Comparison of ENCODE assay signal across 22 cellular contexts in genomic region chr1:159932296-159933285, GRCh38. TPM values are rescaled to one million over a fixed set of nuclear protein-coding genes. Genes with fewer than 3 reads are reported as not detected.
A peak's percentile ranks its signal among the peaks of the same experiment; 100 is the strongest.
DNase-seq lines count a peak whose midpoint lies in the region; ATAC-seq and TF ChIP-seq lines count a peak whose summit lies in the region.
"Had no signal": no experiment of that assay in that cellular context is flagged by ENCODE, and none has a peak within 500 bp of the region (broad histone marks: within the 10 kb centered on the region; RNA-seq: fewer than 3 reads in every experiment).

No MANE protein-coding gene starts in this region.

- ATAC-seq in GM21619 (IDR thresholded peaks at IDR 0.05; ENCODE audit: unreplicated experiment), result no peak

- POLR2A ChIA-PET in PC-9 (lab: Charles Lee; ENCODE audit: unreplicated experiment), result interaction anchor here (0.7 kb wide), 1 partner anchor 8 kb away, joined by 3 read pairs; no protein-coding TSS in a partner anchor

- H3K79me2 ChIP-seq in PC-9 (ENCODE audit: low read depth), result no peaks in the 10 kb centered on the region

- H3K4me3 ChIP-seq in WERI-Rb-1 (ENCODE audit: low read depth, low read length), result no peak overlapping the region
- no peak overlapping the region for H3K4me3 ChIP-seq in vagina
- no peak overlapping the region for H3K4me3 ChIP-seq in PC-9
- H3K4me3 ChIP-seq: esophagus muscularis mucosa, MG63, prostate gland, thyroid gland had no signal

- no peak overlapping the region for H2AFZ ChIP-seq in PC-9

- no peak overlapping the region for H3K4me2 ChIP-seq in PC-9

- CTCF ChIA-PET in PC-9 (lab: Charles Lee), result interaction anchor here (1.0 to 1.9 kb wide), 3 partner anchors 74 to 134 kb away, joined by 3 to 7 read pairs (median 4); no protein-coding TSS in a partner anchor

- TF ChIP-seq POLR2A in vagina (IDR thresholded peaks at IDR 0.05), result no peak

- no peaks in the 10 kb centered on the region for H4K20me1 ChIP-seq in PC-9 (ENCODE audit: insufficient read depth)

- H3K4me1 ChIP-seq in vagina (peaks cover 29% of the 10 kb centered on the region), PC-9 (replicated peaks; ENCODE audit: insufficient read depth) (peaks cover 19% of the 10 kb centered on the region)
- H3K4me1 ChIP-seq: prostate gland had no signal

- intact Hi-C loops in vagina (cut with DNase I), result no loop called here
- intact Hi-C loops in PC-9 (cut with micrococcal nuclease; ENCODE audit: unreplicated experiment), result no loop called here

- no peaks in the 10 kb centered on the region for H3K9me2 ChIP-seq in PC-9 (ENCODE audit: insufficient read depth)

- H3K9me3 ChIP-seq in WERI-Rb-1 (ENCODE audit: severe bottlenecking) (no peaks in the 10 kb centered on the region), vagina (no peaks in the 10 kb centered on the region), PC-9 (ENCODE audit: insufficient read depth, low read depth) (no peaks in the 10 kb centered on the region)
- H3K9me3 ChIP-seq: esophagus muscularis mucosa, MG63, prostate gland, thyroid gland had no signal

- no TSS peak for BruUV-seq in PC-9 (replicated peaks; lab: Mats Ljungman, UMichigan)

- peaks cover 100% of the 10 kb centered on the region for H3K36me3 ChIP-seq in WERI-Rb-1
- no peaks in the 10 kb centered on the region for H3K36me3 ChIP-seq in vagina
- no peaks in the 10 kb centered on the region for H3K36me3 ChIP-seq in PC-9 (ENCODE audit: low read depth)
- H3K36me3 ChIP-seq: esophagus muscularis mucosa, MG63, prostate gland, thyroid gland had no signal

- DNase-seq in NCI-H345 (lab: John Stamatoyannopoulos, UW) (peak; percentile 1), NCI-H345 treated with DMSO at 0.1 percent for 48 hours (lab: John Stamatoyannopoulos, UW; ENCODE audit: unreplicated experiment) (no peak), WERI-Rb-1 (no peak), glomerular visceral epithelial cell (ENCODE audit: extremely low spot score) (peak; percentile 39), vagina (ENCODE audit: extremely low spot score in 2 of 2) (no peak), PC-9 (no peak)
- DNase-seq in activated CD4-positive, CD25-positive, alpha-beta regulatory T cell treated with anti-CD3 and anti-CD28 coated beads, Interleukin-2, amount 50 U/mL, for 72 hours, result no peak
- DNase-seq: 8988T; activated CD4-positive, alpha-beta T cell treated with anti-CD3 and anti-CD28 coated beads, Interleukin-2, amount 50 U/mL, for 1 hour; head of caudate nucleus; mesenchymal stem cell; MG63; NCI-H187 treated with DMSO at 0.1 percent for 48 hours; NCI-H510A treated with DMSO at 0.1 percent for 48 hours; stimulated activated CD4-positive, alpha-beta T cell treated with anti-CD3 and anti-CD28 coated beads, Interleukin-12 subunit alpha, Interleukin-12 subunit beta, amount 100 ng/mL, for 4 hours; T1000; thyroid gland had no signal

- H3K27ac ChIP-seq in WERI-Rb-1 (peak overlapping the region; percentile 15; the same call in 1 of the 2 replicates), vagina (peak overlapping the region; percentile 13), PC-9 (no peak overlapping the region)
- H3K27ac ChIP-seq: C4-2B, esophagus muscularis mucosa, thyroid gland had no signal

- TF ChIP-seq CTCF in WERI-Rb-1 (IDR thresholded peaks at IDR 0.05; ENCODE audit: low read depth, low read length) (0 out of 2 replicates have a peak, but pooled peaks have one; percentile 6), vagina (IDR thresholded peaks at IDR 0.05) (no peak), PC-9 (conservative IDR thresholded peaks at IDR 0.05) (no peak)

- H3F3A ChIP-seq in PC-9 (ENCODE audit: insufficient read depth, low read depth), result peaks cover 14% of the 10 kb centered on the region; the same call in 1 of the 2 replicates

- H3K27me3 ChIP-seq in WERI-Rb-1 (ENCODE audit: insufficient read depth, low read depth, severe bottlenecking) (no peaks in the 10 kb centered on the region), vagina (no peaks in the 10 kb centered on the region), PC-9 (ENCODE audit: insufficient read depth, low read depth) (no peaks in the 10 kb centered on the region)
- H3K27me3 ChIP-seq: MG63, thyroid gland had no signal

RNA-seq across cellular contexts. Expression of gene TAGLN2, which starts 7.3 kb away (rescaled TPM):
- total RNA-seq in vagina, result 290 TPM
- total RNA-seq in PC-9 (2021), result 473 and 481 TPM in 2 replicates

RNA-seq across cellular contexts. Expression of gene IGSF9, which starts 12.8 kb away (rescaled TPM):
- total RNA-seq in vagina (5.6 TPM), PC-9 (2021) (22.9 and 23.4 TPM in 2 replicates)
- total RNA-seq: OCI-LY7 had no signal

RNA-seq across cellular contexts. Expression of gene SLAMF9, which starts 21.4 kb away (rescaled TPM):
- not detected for total RNA-seq in vagina
- total RNA-seq in PC-9 (2021), result 0.58 and 0.94 TPM in 2 replicates
- total RNA-seq: esophagus muscularis mucosa, OCI-LY7, prostate gland, thyroid gland had no signal

RNA-seq across cellular contexts. Expression of gene CFAP45, which starts 32.6 kb away (rescaled TPM):
- total RNA-seq in vagina (not detected), PC-9 (2021) (8.2 and 9.3 TPM in 2 replicates)

Comparison
In these comparisons a context has a peak if more than half of its experiments do, and no peak if none do; other contexts are left out.
1. DNase-seq: peak in NCI-H345 (single experiment) and glomerular visceral epithelial cell (single experiment); none in NCI-H345 treated with DMSO at 0.1 percent for 48 hours (single experiment), WERI-Rb-1 (single experiment), vagina (0 of 2), PC-9 (0 of 2) and activated CD4-positive, CD25-positive, alpha-beta regulatory T cell treated with anti-CD3 and anti-CD28 coated beads, Interleukin-2, amount 50 U/mL, for 72 hours (single experiment).